17 cellular contexts compared by ENCODE assay signal in the genomic region with DNA sequence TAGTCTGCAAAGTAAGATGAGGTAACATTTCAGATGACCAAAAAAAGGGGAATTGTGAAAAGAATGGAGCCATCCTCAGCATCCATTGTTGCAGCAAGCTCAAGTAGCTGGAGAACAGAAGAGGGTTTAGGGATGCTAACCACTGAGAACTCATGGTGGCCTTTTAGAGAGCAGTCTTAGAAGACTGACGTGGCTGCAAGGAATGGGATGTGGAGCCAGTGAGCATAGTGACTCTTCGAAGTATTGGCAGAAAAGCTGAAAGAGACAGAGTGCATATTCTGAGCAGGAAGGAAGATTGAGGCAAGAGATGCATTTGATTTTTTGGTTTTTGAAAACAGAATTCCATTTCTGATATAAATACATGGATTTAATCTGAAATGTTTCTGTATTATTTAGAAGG.
DNase-seq lines count a peak whose midpoint lies in the region; ATAC-seq and TF ChIP-seq lines count a peak whose summit lies in the region.
"Had no signal": no experiment of that assay in that cellular context is flagged by ENCODE, and none has a peak within 500 bp of the region (broad histone marks: within the 10 kb centered on the region; RNA-seq: fewer than 3 reads in every experiment).

No MANE protein-coding gene starts in this region.

- peak overlapping the region; percentile 10 for H3K27ac Mint-ChIP-seq in activated naive CD4-positive, alpha-beta T cell treated with anti-CD3 and anti-CD28 coated beads for 36 hours
- H3K27ac Mint-ChIP-seq in activated naive CD8-positive, alpha-beta T cell treated with anti-CD3 and anti-CD28 coated beads, Interleukin-2, amount 50 U/mL, for 24 hours, result peak overlapping the region; percentile 68
- H3K27ac Mint-ChIP-seq: H9 had no signal

- no peaks in the 10 kb centered on the region for H3K9me3 ChIP-seq in uterus
- H3K9me3 ChIP-seq: Caco-2, right lobe of liver, testis had no signal

- H3K4me1 ChIP-seq in uterus, result no peaks in the 10 kb centered on the region
- H3K4me1 ChIP-seq: Caco-2, right lobe of liver, SJSA1, testis had no signal

- H3K27ac ChIP-seq in uterus, result no peak overlapping the region
- H3K27ac ChIP-seq: right lobe of liver, SJSA1, testis had no signal

- peak; percentile 12 for DNase-seq in activated naive CD4-positive, alpha-beta T cell treated with anti-CD3 and anti-CD28 coated beads for 36 hours
- DNase-seq in activated naive CD4-positive, alpha-beta T cell treated with Interleukin-2 at 50 U/mL for 16 hours, result no peak
- DNase-seq in MV-4-11 (lab: John Stamatoyannopoulos, UW), result peak; percentile 25
- DNase-seq in activated naive CD8-positive, alpha-beta T cell treated with anti-CD3 and anti-CD28 coated beads, Interleukin-2, amount 50 U/mL, for 24 hours, result no peak
- DNase-seq in stimulated activated naive CD8-positive, alpha-beta T cell treated with anti-CD3 and anti-CD28 coated beads, Interleukin-15, Interleukin-2, amounts not matched to agents 100 U/mL and 50 U/mL, for 24 hours, result no peak
- DNase-seq in NCI-H1417 (lab: John Stamatoyannopoulos, UW), result no peak
- no peak for DNase-seq in NCI-H748 (lab: John Stamatoyannopoulos, UW; ENCODE audit: unreplicated experiment)
- DNase-seq in uterus, result no peak
- DNase-seq: activated CD8-positive, alpha-beta memory T cell treated with anti-CD3 and anti-CD28 coated beads for 24 hours; Caco-2; GF-D8; H9; NCI-H146; occipital lobe; right lobe of liver; testis had no signal

- peaks cover 9% of the 10 kb centered on the region for H3K36me3 Mint-ChIP-seq in activated naive CD4-positive, alpha-beta T cell treated with anti-CD3 and anti-CD28 coated beads for 36 hours (ENCODE audit: low read depth)
- H3K36me3 Mint-ChIP-seq in activated naive CD8-positive, alpha-beta T cell treated with anti-CD3 and anti-CD28 coated beads, Interleukin-2, amount 50 U/mL, for 24 hours (ENCODE audit: low read depth), result peaks cover 33% of the 10 kb centered on the region

- H3K4me1 Mint-ChIP-seq in activated naive CD4-positive, alpha-beta T cell treated with anti-CD3 and anti-CD28 coated beads for 36 hours (ENCODE audit: low read depth), result peaks cover 52% of the 10 kb centered on the region
- peaks cover 60% of the 10 kb centered on the region for H3K4me1 Mint-ChIP-seq in activated naive CD8-positive, alpha-beta T cell treated with anti-CD3 and anti-CD28 coated beads, Interleukin-2, amount 50 U/mL, for 24 hours

- intact Hi-C loops in activated naive CD4-positive, alpha-beta T cell treated with anti-CD3 and anti-CD28 coated beads for 36 hours (cut with micrococcal nuclease), result loop anchor here (1.0 kb wide), 1 partner anchor 11 kb away; no protein-coding TSS in a partner anchor
- intact Hi-C loops in uterus (cut with DNase I; ENCODE audit: low total_unique reads), result no loop called here

- no peaks in the 10 kb centered on the region for H3K36me3 ChIP-seq in uterus
- H3K36me3 ChIP-seq: right lobe of liver, SJSA1 had no signal

- H3K27me3 ChIP-seq in uterus, result no peaks in the 10 kb centered on the region
- H3K27me3 ChIP-seq: right lobe of liver, SJSA1, testis had no signal

- TF ChIP-seq CTCF in uterus (IDR thresholded peaks at IDR 0.05), result no peak

- H3K27me3 Mint-ChIP-seq in activated naive CD4-positive, alpha-beta T cell treated with anti-CD3 and anti-CD28 coated beads for 36 hours (ENCODE audit: low read depth), result no peaks in the 10 kb centered on the region
- H3K27me3 Mint-ChIP-seq in activated naive CD8-positive, alpha-beta T cell treated with anti-CD3 and anti-CD28 coated beads, Interleukin-2, amount 50 U/mL, for 24 hours, result no peaks in the 10 kb centered on the region

- H3K9me3 Mint-ChIP-seq in activated naive CD4-positive, alpha-beta T cell treated with anti-CD3 and anti-CD28 coated beads for 36 hours, result peaks cover 15% of the 10 kb centered on the region
- H3K9me3 Mint-ChIP-seq in activated naive CD8-positive, alpha-beta T cell treated with anti-CD3 and anti-CD28 coated beads, Interleukin-2, amount 50 U/mL, for 24 hours, result peaks cover 10% of the 10 kb centered on the region
- H3K9me3 Mint-ChIP-seq: H9 had no signal

- CTCF ChIA-PET in activated naive CD4-positive, alpha-beta T cell treated with anti-CD3 and anti-CD28 coated beads for 36 hours (lab: Charles Lee), result interaction anchor here (0.6 to 2.2 kb wide), 8 partner anchors 10 to 1006 kb away, joined by 3 to 9 read pairs (median 4); no protein-coding TSS in a partner anchor

- peak; percentile 80 for ATAC-seq in activated naive CD8-positive, alpha-beta T cell treated with anti-CD3 and anti-CD28 coated beads, Interleukin-2, amount 50 U/mL, for 24 hours
- ATAC-seq in stimulated activated naive CD8-positive, alpha-beta T cell treated with anti-CD3 and anti-CD28 coated beads, Interleukin-15, Interleukin-2, amounts not matched to agents 100 U/mL and 50 U/mL, for 24 hours, result peak; percentile 57
- ATAC-seq: right lobe of liver had no signal

- H3K4me3 Mint-ChIP-seq in activated naive CD4-positive, alpha-beta T cell treated with anti-CD3 and anti-CD28 coated beads for 36 hours, result peak overlapping the region; percentile 59
- peak overlapping the region; percentile 71 for H3K4me3 Mint-ChIP-seq in activated naive CD8-positive, alpha-beta T cell treated with anti-CD3 and anti-CD28 coated beads, Interleukin-2, amount 50 U/mL, for 24 hours
- H3K4me3 Mint-ChIP-seq: H9 had no signal

- no peak for TF ChIP-seq POLR2A in uterus (IDR thresholded peaks at IDR 0.05)

- H3K4me3 ChIP-seq in uterus, result no peak overlapping the region
- H3K4me3 ChIP-seq: right lobe of liver, SJSA1, testis had no signal

Comparison
In these comparisons a context has a peak if more than half of its experiments do, and no peak if none do; other contexts are left out.
1. DNase-seq: peak in activated naive CD4-positive, alpha-beta T cell treated with anti-CD3 and anti-CD28 coated beads for 36 hours (single experiment) and MV-4-11 (single experiment); none in activated naive CD4-positive, alpha-beta T cell treated with Interleukin-2 at 50 U/mL for 16 hours (single experiment), activated naive CD8-positive, alpha-beta T cell treated with anti-CD3 and anti-CD28 coated beads, Interleukin-2, amount 50 U/mL, for 24 hours (single experiment), stimulated activated naive CD8-positive, alpha-beta T cell treated with anti-CD3 and anti-CD28 coated beads, Interleukin-15, Interleukin-2, amounts not matched to agents 100 U/mL and 50 U/mL, for 24 hours (single experiment), NCI-H1417 (0 of 3), NCI-H748 (single experiment) and uterus (0 of 2).